13 cellular contexts compared by ENCODE assay signal in the genomic region with DNA sequence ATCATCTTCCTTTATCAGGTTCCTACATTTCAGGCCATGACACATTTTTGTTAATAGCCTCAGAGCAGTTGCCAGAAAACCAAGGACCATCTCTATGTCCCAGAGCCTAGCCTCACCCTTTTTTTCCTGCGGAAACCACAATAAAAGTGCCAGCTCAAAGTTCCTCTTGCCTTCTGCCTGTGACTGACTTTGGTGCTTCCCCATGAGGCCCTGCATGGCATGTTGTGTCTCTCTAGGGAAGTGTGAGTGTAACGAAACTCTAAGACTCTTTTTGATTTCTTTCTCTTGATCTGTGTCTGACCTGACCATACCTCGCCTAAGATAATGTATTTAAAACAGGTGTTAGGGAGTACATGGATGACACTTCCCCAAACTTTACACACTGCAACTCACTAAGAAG.
DNase-seq lines count a peak whose midpoint lies in the region; ATAC-seq, FAIRE-seq and TF ChIP-seq lines count a peak whose summit lies in the region.
"Had no signal": no experiment of that assay in that cellular context is flagged by ENCODE, and none has a peak within 500 bp of the region (broad histone marks: within the 10 kb centered on the region; RNA-seq: fewer than 3 reads in every experiment).

No MANE protein-coding gene starts in this region.

- TF ChIP-seq CTCF in lower lobe of right lung (IDR thresholded peaks at IDR 0.05) (no peak), A673 (conservative IDR thresholded peaks at IDR 0.05; ENCODE audit: low read depth, low read length) (no peak)

- H3K4me3 ChIP-seq in lower lobe of right lung (no peak overlapping the region), HAP-1 (no peak overlapping the region), A673 (ENCODE audit: low read depth, low read length, poor library complexity, severe bottlenecking) (no peak overlapping the region)

- DNase-seq in CMK (ENCODE audit: low read depth) (peak; percentile 24), NOMO-1 treated with dmso at 0.1 percent for 144 hours (lab: John Stamatoyannopoulos, UW; ENCODE audit: unreplicated experiment) (peak; percentile 90), lower lobe of right lung (no peak), GM12892 (ENCODE audit: insufficient read length) (no peak), HAP-1 (ENCODE audit: low spot score in 2 of 2) (no peak), A673 (ENCODE audit: low spot score) (no peak)
- DNase-seq: CD4-positive, alpha-beta T cell; foreskin fibroblast; NCI-H1694 treated with DMSO at 0.1 percent for 48 hours; T-helper 1 cell had no signal

- in situ Hi-C loops in HAP-1 (cut with MboI; ENCODE audit: low sequenced_read_pairs), result no loop called here

- H3K27me3 ChIP-seq in lower lobe of right lung (ENCODE audit: low read depth) (no peaks in the 10 kb centered on the region), HAP-1 (ENCODE audit: low read depth) (no peaks in the 10 kb centered on the region), A673 (replicated peaks; ENCODE audit: insufficient read depth, low read depth, low read length, poor library complexity) (no peaks in the 10 kb centered on the region)

- POLR2A ChIA-PET in A673 (lab: Charles Lee; ENCODE audit: low non-redundant PET), result no interaction called here

- H3K9me3 ChIP-seq in lower lobe of right lung (no peaks in the 10 kb centered on the region), HAP-1 (no peaks in the 10 kb centered on the region), A673 (ENCODE audit: low read depth, low read length, poor library complexity, severe bottlenecking) (no peaks in the 10 kb centered on the region)

- CTCF ChIA-PET in A673 (lab: Charles Lee), result no interaction called here

- no peak for FAIRE-seq in GM12892 (lab: Jason Lieb, UNC)

- H3K27ac ChIP-seq in lower lobe of right lung (no peak overlapping the region), A673 (ENCODE audit: low read depth, low read length, poor library complexity, severe bottlenecking) (no peak overlapping the region)

- ATAC-seq in GM21367 (IDR thresholded peaks at IDR 0.05; ENCODE audit: unreplicated experiment) (peak; percentile 67), lower lobe of right lung (peak; percentile 33 to 63), GM18517 (IDR thresholded peaks at IDR 0.05; ENCODE audit: unreplicated experiment) (no peak)
- ATAC-seq: left colon had no signal

- no peaks in the 10 kb centered on the region for H3K36me3 ChIP-seq in lower lobe of right lung
- H3K36me3 ChIP-seq in HAP-1 (replicated peaks), result no peaks in the 10 kb centered on the region
- no peaks in the 10 kb centered on the region for H3K36me3 ChIP-seq in A673 (ENCODE audit: insufficient read depth, low read length, poor library complexity, severe bottlenecking)

- TF ChIP-seq POLR2A in GM12892 (IDR thresholded peaks at IDR 0.05; ENCODE audit: low read depth, low read length), result no peak

- intact Hi-C loops in lower lobe of right lung (cut with DNase I) (no loop called here), A673 (cut with micrococcal nuclease; ENCODE audit: unreplicated experiment) (no loop called here)

- H3K4me1 ChIP-seq in lower lobe of right lung (no peaks in the 10 kb centered on the region), HAP-1 (no peaks in the 10 kb centered on the region), A673 (ENCODE audit: insufficient read depth, low read length, poor library complexity, severe bottlenecking) (no peaks in the 10 kb centered on the region)

- BruUV-seq in A673 (replicated peaks; lab: Mats Ljungman, UMichigan), result no TSS peak

Comparison
In these comparisons a context has a peak if more than half of its experiments do, and no peak if none do; other contexts are left out.
1. DNase-seq: peak in CMK (single experiment) and NOMO-1 treated with dmso at 0.1 percent for 144 hours (single experiment); none in lower lobe of right lung (single experiment), GM12892 (single experiment), HAP-1 (0 of 2) and A673 (single experiment).